ENCODE assay signal across 10 cellular contexts in genomic region chr1:245045087-245045881, GRCh38.
DNase-seq lines count a peak whose midpoint lies in the region; ATAC-seq and TF ChIP-seq lines count a peak whose summit lies in the region.
"Had no signal": no experiment of that assay in that cellular context is flagged by ENCODE, and none has a peak within 500 bp of the region (broad histone marks: within the 10 kb centered on the region; RNA-seq: fewer than 3 reads in every experiment).

No MANE protein-coding gene starts in this region.

- TF ChIP-seq POLR2A in Peyer's patch (IDR thresholded peaks at IDR 0.05): peak in 1 of 2 donors; percentile 51

- TF ChIP-seq CTCF in Calu3 (IDR thresholded peaks at IDR 0.05; ENCODE audit: unreplicated experiment) (no peak), Peyer's patch (IDR thresholded peaks at IDR 0.05) (peak in 1 of 6 experiments; percentile 2)

- H3K9me3 ChIP-seq in Peyer's patch: no peaks in the 10 kb centered on the region
- H3K9me3 ChIP-seq in mucosa of rectum (ENCODE audit: control insufficient read depth in 2 of 2, low read length in 2 of 2): no peaks in the 10 kb centered on the region

- H3K36me3 Mint-ChIP-seq in Calu3 (ENCODE audit: insufficient read depth, unreplicated experiment): peaks cover 7% of the 10 kb centered on the region
- H3K36me3 Mint-ChIP-seq: CD8-positive, alpha-beta T cell had no signal

- peak overlapping the region in 2 of 4 donors; percentile 4 to 16 for H3K4me3 ChIP-seq in Peyer's patch
- H3K4me3 ChIP-seq in mucosa of rectum (ENCODE audit: low read length in 2 of 2): peak overlapping the region; percentile 51 to 55

- H3K27me3 Mint-ChIP-seq in Calu3 (ENCODE audit: unreplicated experiment): no peaks in the 10 kb centered on the region

- no TSS peak for BruUV-seq in Calu3 (replicated peaks; lab: Mats Ljungman, UMichigan)

- H3K27ac ChIP-seq in Peyer's patch (peak overlapping the region in 1 of 4 donors; percentile 6), mucosa of rectum (ENCODE audit: low read depth in 2 of 2, low read length in 2 of 2) (peak overlapping the region; percentile 43 to 63)

- no peak overlapping the region for H3K27ac Mint-ChIP-seq in Calu3 (ENCODE audit: unreplicated experiment)
- H3K27ac Mint-ChIP-seq: CD8-positive, alpha-beta T cell had no signal

- CTCF ChIA-PET in Calu3 (lab: Charles Lee): interaction anchor here (0.8 kb wide), 1 partner anchor 244 kb away, joined by 3 read pairs; no protein-coding TSS in a partner anchor

- no peak overlapping the region for H3K9ac ChIP-seq in mucosa of rectum (ENCODE audit: low read depth in 1 of 2, low read length in 2 of 2)

- peaks cover 18% of the 10 kb centered on the region for H3K4me1 Mint-ChIP-seq in Calu3 (ENCODE audit: low read depth, unreplicated experiment)

- H3K36me3 ChIP-seq in Peyer's patch: no peaks in the 10 kb centered on the region
- H3K36me3 ChIP-seq in mucosa of rectum (ENCODE audit: control insufficient read depth in 2 of 2, insufficient read depth in 2 of 2, low read length in 2 of 2): no peaks in the 10 kb centered on the region

- no peak for ATAC-seq in GM18511 (IDR thresholded peaks at IDR 0.05; ENCODE audit: unreplicated experiment)
- ATAC-seq: CD8-positive, alpha-beta T cell had no signal

- no peaks in the 10 kb centered on the region for H3K9me3 Mint-ChIP-seq in Calu3 (ENCODE audit: low read depth, unreplicated experiment)
- H3K9me3 Mint-ChIP-seq: CD8-positive, alpha-beta T cell had no signal

- intact Hi-C loops in Calu3 (cut with micrococcal nuclease; ENCODE audit: unreplicated experiment): loop anchor here (10.0 kb wide), 1 partner anchor 440 kb away; no protein-coding TSS in a partner anchor

- no peak overlapping the region for H3K4me3 Mint-ChIP-seq in Calu3 (ENCODE audit: low read depth, unreplicated experiment)
- H3K4me3 Mint-ChIP-seq: CD8-positive, alpha-beta T cell had no signal

- H3K4me1 ChIP-seq in Peyer's patch (peaks cover 0 to 11% (median 0%) of the 10 kb centered on the region in 4 donors), mucosa of rectum (ENCODE audit: control insufficient read depth in 2 of 2, insufficient read depth in 2 of 2, low read length in 2 of 2) (peaks cover 5 to 18% of the 10 kb centered on the region in 2 donors)

- DNase-seq in Calu3: peak; percentile 39
- peak in 2 of 3 donors; percentile 61 to 84 for DNase-seq in Peyer's patch
- peak; percentile 6 for DNase-seq in fibroblast of gingiva (ENCODE audit: low read depth)
- no peak for DNase-seq in NCI-H524 (lab: John Stamatoyannopoulos, UW)
- no peak for DNase-seq in hepatic stellate cell (ENCODE audit: low spot score)
- no peak for DNase-seq in ecto neural progenitor cell (ENCODE audit: low spot score)
- DNase-seq: CD8-positive, alpha-beta T cell; stimulated activated CD4-positive, alpha-beta T cell treated with anti-CD3 and anti-CD28 coated beads, Interleukin-1b, Interleukin-23, amount 100 ng/mL, for 48 hours had no signal

- H3K27me3 ChIP-seq in Peyer's patch (no peaks in the 10 kb centered on the region), mucosa of rectum (ENCODE audit: control insufficient read depth in 2 of 2, insufficient read depth in 2 of 2, low read length in 2 of 2) (no peaks in the 10 kb centered on the region)

Comparison
In these comparisons a context has a peak if more than half of its experiments do, and no peak if none do; other contexts are left out.
1. DNase-seq: peak in Calu3 (single experiment), Peyer's patch (2 of 3) and fibroblast of gingiva (single experiment); none in NCI-H524 (0 of 2), hepatic stellate cell (single experiment) and ecto neural progenitor cell (single experiment).